In genomic region chr1:16644179-16645043, GRCh38 we compare ENCODE assay signal across 1 cellular context.
A peak's percentile ranks its signal among the peaks of the same experiment; 100 is the strongest.
TF ChIP-seq lines count a peak whose summit lies in the region.

No MANE protein-coding gene starts in this region.

TF ChIP-seq in H1, 55 proteins besides CTCF, POLR2A, EP300 and RAD21:
- TF ChIP-seq RBBP5 (IDR thresholded peaks at IDR 0.05; ENCODE audit: borderline replicate concordance, low read depth, low read length) (peak; percentile 97), SAP30 (IDR thresholded peaks at IDR 0.05; ENCODE audit: insufficient read depth, insufficient replicate concordance, low read length) (peak; percentile 94), KDM1A (IDR thresholded peaks at IDR 0.05; ENCODE audit: borderline replicate concordance, low read length) (no peak; the same call in none of the 2 replicates), SP1 (IDR thresholded peaks at IDR 0.05; ENCODE audit: low read depth, low read length) (no peak; the same call in 1 of the 2 replicates), CREB1 (IDR thresholded peaks at IDR 0.05) (peak; percentile 84), YY1 (IDR thresholded peaks at IDR 0.05; ENCODE audit: low read depth, low read length) (no peak), MAX (IDR thresholded peaks at IDR 0.05) (peak; percentile 97), JUN (IDR thresholded peaks at IDR 0.05; ENCODE audit: low read depth, low read length) (peak; percentile 72), POLR2AphosphoS5 (IDR thresholded peaks at IDR 0.05; ENCODE audit: low read depth, low read length) (peak; percentile 95), BRCA1 (IDR thresholded peaks at IDR 0.05; ENCODE audit: low read depth, low read length) (peak; percentile 70), KDM5A (IDR thresholded peaks at IDR 0.05; ENCODE audit: low read length) (peak; percentile 56), CBX8 (IDR thresholded peaks at IDR 0.05; ENCODE audit: borderline replicate concordance, low read depth, low read length) (no peak), SUZ12 (IDR thresholded peaks at IDR 0.05; ENCODE audit: low read length) (peak; percentile 58), JUND (IDR thresholded peaks at IDR 0.05; ENCODE audit: low read length) (peak; percentile 71; the same call in 1 of the 2 replicates), HDAC6 (IDR thresholded peaks at IDR 0.05; ENCODE audit: low read depth, low read length) (no peak), TBP (IDR thresholded peaks at IDR 0.05; ENCODE audit: low read depth, low read length) (peak; percentile 88), CTBP2 (IDR thresholded peaks at IDR 0.05; ENCODE audit: borderline replicate concordance, insufficient read depth, insufficient read length, low read length) (peak; percentile 65), ASH2L (IDR thresholded peaks at IDR 0.05; ENCODE audit: low read length) (peak; percentile 100), TCF12 (IDR thresholded peaks at IDR 0.05; ENCODE audit: low read depth, low read length) (peak; percentile 24; the same call in 1 of the 2 replicates), SP4 (IDR thresholded peaks at IDR 0.05; ENCODE audit: low read length) (peak; percentile 95), GABPA (IDR thresholded peaks at IDR 0.05; ENCODE audit: borderline replicate concordance, insufficient read depth, low read length) (peak; percentile 90), ATF2 (IDR thresholded peaks at IDR 0.05; ENCODE audit: low read length) (peak; percentile 81; the same call in 1 of the 2 replicates), RXRA (IDR thresholded peaks at IDR 0.05; ENCODE audit: insufficient read depth, low read depth, low read length) (0 out of 2 replicates have a peak, but pooled peaks have one; percentile 6), CBX5 (IDR thresholded peaks at IDR 0.05; ENCODE audit: low read depth, low read length) (no peak), NANOG (IDR thresholded peaks at IDR 0.05; ENCODE audit: insufficient read depth, low read depth, low read length, poor library complexity, severe bottlenecking) (no peak), ZNF274 (IDR thresholded peaks at IDR 0.05; ENCODE audit: borderline replicate concordance, extremely low read depth, low read length) (no peak), TEAD4 (IDR thresholded peaks at IDR 0.05; ENCODE audit: low read depth, low read length) (peak; percentile 74; the same call in 1 of the 2 replicates), CHD1 (IDR thresholded peaks at IDR 0.05; ENCODE audit: low read depth, low read length) (no peak), POU5F1 (IDR thresholded peaks at IDR 0.05; ENCODE audit: low read depth, low read length) (no peak), E2F6 (IDR thresholded peaks at IDR 0.05) (peak; percentile 91), EGR1 (IDR thresholded peaks at IDR 0.05; ENCODE audit: borderline replicate concordance, low read depth, low read length) (no peak), SP2 (IDR thresholded peaks at IDR 0.05; ENCODE audit: low read length) (no peak), SIRT6 (IDR thresholded peaks at IDR 0.05; ENCODE audit: low read length) (no peak), NRF1 (IDR thresholded peaks at IDR 0.05; ENCODE audit: low read depth, low read length) (peak; percentile 95), SIN3A (conservative IDR thresholded peaks at IDR 0.05 in 1 of 2, IDR thresholded peaks at IDR 0.05 in 1 of 2; ENCODE audit: low read depth in 1 of 2, low read length in 2 of 2) (peak; percentile 39 to 68; a peak in 1 of 4 replicates), TAF1 (IDR thresholded peaks at IDR 0.05; ENCODE audit: low read depth, low read length) (peak; percentile 89), RFX5 (IDR thresholded peaks at IDR 0.05; ENCODE audit: borderline replicate concordance, low read depth, low read length) (no peak), ATF3 (IDR thresholded peaks at IDR 0.05; ENCODE audit: insufficient read depth, low read depth, low read length) (no peak), RNF2 (IDR thresholded peaks at IDR 0.05; ENCODE audit: borderline replicate concordance, low read depth, low read length, missing control alignments, poor library complexity, severe bottlenecking) (peak; percentile 18), GTF2F1 (IDR thresholded peaks at IDR 0.05; ENCODE audit: borderline replicate concordance, low read depth, low read length) (no peak; the same call in 1 of the 2 replicates), USF2 (IDR thresholded peaks at IDR 0.05; ENCODE audit: low read length) (no peak; the same call in 1 of the 2 replicates), PHF8 (conservative IDR thresholded peaks at IDR 0.05; ENCODE audit: low read depth, low read length) (peak; percentile 95), KDM4A (IDR thresholded peaks at IDR 0.05; ENCODE audit: low read depth, low read length, severe bottlenecking) (peak; percentile 98), CHD2 (IDR thresholded peaks at IDR 0.05; ENCODE audit: low read length) (peak; percentile 88), HDAC2 (IDR thresholded peaks at IDR 0.05; ENCODE audit: borderline replicate concordance in 1 of 2, low read depth in 2 of 2, low read length in 2 of 2) (peak in 1 of 2 experiments; percentile 96; a peak in 3 of 4 replicates), SIX5 (IDR thresholded peaks at IDR 0.05; ENCODE audit: low read depth, low read length) (no peak), TAF7 (optimal IDR thresholded peaks at IDR 0.05; ENCODE audit: borderline replicate concordance, low read depth, low read length) (no peak), BCL11A (IDR thresholded peaks at IDR 0.05; ENCODE audit: low read depth in 2 of 2, low read length in 2 of 2) (no peak), MAFK (IDR thresholded peaks at IDR 0.05; ENCODE audit: low read depth, low read length) (no peak), CEBPB (IDR thresholded peaks at IDR 0.05; ENCODE audit: low read depth, low read length) (peak; percentile 68; the same call in 1 of the 2 replicates), BACH1 (IDR thresholded peaks at IDR 0.05; ENCODE audit: low read length) (peak; percentile 74; the same call in 1 of the 2 replicates), SRF (IDR thresholded peaks at IDR 0.05; ENCODE audit: low read depth, low read length) (peak; percentile 34; the same call in 1 of the 2 replicates), EZH2 (IDR thresholded peaks at IDR 0.05; ENCODE audit: low read depth, low read length, severe bottlenecking) (no peak), CHD7 (IDR thresholded peaks at IDR 0.05; ENCODE audit: insufficient replicate concordance, low read length) (no peak), FOSL1 (IDR thresholded peaks at IDR 0.05; ENCODE audit: insufficient read depth, low read depth, low read length) (no peak)
